In genomic region chr5:1745190-1745805, GRCh38 we compare ENCODE assay signal across 1 cellular context.
TF ChIP-seq lines count a peak whose summit lies in the region.

No MANE protein-coding gene starts in this region.

TF ChIP-seq in HepG2, 621 proteins besides CTCF, POLR2A, EP300 and RAD21:
- no peak for TF ChIP-seq ZNF44 (CRISPR knock-in tag; IDR thresholded peaks at IDR 0.05)
- no peak for TF ChIP-seq THAP9 (CRISPR knock-in tag; IDR thresholded peaks at IDR 0.05; ENCODE audit: borderline replicate concordance)
- no peak for TF ChIP-seq TEF (CRISPR knock-in tag; IDR thresholded peaks at IDR 0.05)
- TF ChIP-seq ZNF256 (CRISPR knock-in tag; conservative IDR thresholded peaks at IDR 0.05): no peak
- TF ChIP-seq SRF (IDR thresholded peaks at IDR 0.05; ENCODE audit: low read depth, low read length): no peak
- no peak for TF ChIP-seq SIN3B (IDR thresholded peaks at IDR 0.05; ENCODE audit: low read length)
- TF ChIP-seq JDP2 (CRISPR knock-in tag; IDR thresholded peaks at IDR 0.05; ENCODE audit: borderline replicate concordance): no peak
- no peak for TF ChIP-seq ZNF136 (CRISPR knock-in tag; IDR thresholded peaks at IDR 0.05; ENCODE audit: low read depth)
- TF ChIP-seq SNAPC2 (CRISPR knock-in tag; IDR thresholded peaks at IDR 0.05): no peak
- no peak for TF ChIP-seq MEF2D (CRISPR knock-in tag; IDR thresholded peaks at IDR 0.05)
- no peak for TF ChIP-seq USF2 (IDR thresholded peaks at IDR 0.05; ENCODE audit: low read depth, low read length)
- TF ChIP-seq USF2 (CRISPR knock-in tag; IDR thresholded peaks at IDR 0.05; ENCODE audit: borderline replicate concordance): no peak
- no peak for TF ChIP-seq TRIM24 (CRISPR knock-in tag; IDR thresholded peaks at IDR 0.05)
- no peak for TF ChIP-seq NFATC3 (CRISPR knock-in tag; IDR thresholded peaks at IDR 0.05)
- no peak for TF ChIP-seq ZNF501 (CRISPR knock-in tag; IDR thresholded peaks at IDR 0.05)
- no peak for TF ChIP-seq MXI1 (IDR thresholded peaks at IDR 0.05; ENCODE audit: borderline replicate concordance, low read depth, low read length)
- no peak for TF ChIP-seq U2AF1 (optimal IDR thresholded peaks at IDR 0.05; ENCODE audit: low read depth, low read length)
- TF ChIP-seq CEBPB (IDR thresholded peaks at IDR 0.05; ENCODE audit: borderline replicate concordance, low read depth, low read length): no peak
- TF ChIP-seq FOXJ3 (CRISPR knock-in tag; IDR thresholded peaks at IDR 0.05; ENCODE audit: borderline replicate concordance): no peak
